ENCODE assay signal across 11 cellular contexts in genomic region chrX:13778916-13779315, GRCh38. TPM values are rescaled to one million over a fixed set of nuclear protein-coding genes. Genes with fewer than 3 reads are reported as not detected.
DNase-seq lines count a peak whose midpoint lies in the region; ATAC-seq and TF ChIP-seq lines count a peak whose summit lies in the region.
"Had no signal": no experiment of that assay in that cellular context is flagged by ENCODE, and none has a peak within 500 bp of the region (broad histone marks: within the 10 kb centered on the region; RNA-seq: fewer than 3 reads in every experiment).

No MANE protein-coding gene starts in this region.

- no peak for TF ChIP-seq CTCF in CD8-positive, alpha-beta T cell (IDR thresholded peaks at IDR 0.05)
- no peak for TF ChIP-seq CTCF in WTC11 (IDR thresholded peaks at IDR 0.05)
- no peak for TF ChIP-seq CTCF in foreskin fibroblast (IDR thresholded peaks at IDR 0.05; ENCODE audit: low read depth, low read length)

- CTCF ChIA-PET in CD8-positive, alpha-beta T cell (lab: Charles Lee): no interaction called here
- CTCF ChIA-PET in WTC11 (lab: Charles Lee): interaction anchor here (2.7 kb wide), 1 partner anchor 15 kb away, joined by 10 read pairs; no protein-coding TSS in a partner anchor

- POLR2A ChIA-PET in CD8-positive, alpha-beta T cell (lab: Charles Lee): interaction anchor here (0.6 kb wide), 1 partner anchor 1367 kb away, joined by 3 read pairs; no protein-coding TSS in a partner anchor
- POLR2A ChIA-PET in WTC11 (lab: Charles Lee): no interaction called here

- H3K4me3 Mint-ChIP-seq in CD8-positive, alpha-beta T cell: no peak overlapping the region
- no peak overlapping the region for H3K4me3 Mint-ChIP-seq in WTC11
- H3K4me3 Mint-ChIP-seq: activated CD8-positive, alpha-beta memory T cell treated with anti-CD3 and anti-CD28 coated beads, Interleukin-2, amount 10 ng/mL, durations not matched to agents 7 days and 5 days had no signal

- H3K27me3 ChIP-seq in CD8-positive, alpha-beta T cell (ENCODE audit: insufficient read depth, low read length): no peaks in the 10 kb centered on the region

- DNase-seq in CD8-positive, alpha-beta T cell: no peak
- DNase-seq in GOT3 (lab: John Stamatoyannopoulos, UW) (peak; percentile 20), WTC11 (ENCODE audit: low spot score) (no peak), foreskin fibroblast (peak; percentile 72 to 81), DMS114 treated with DMSO at 0.1 percent for 48 hours (lab: John Stamatoyannopoulos, UW; ENCODE audit: unreplicated experiment) (no peak), cerebellar cortex (ENCODE audit: low spot score) (no peak), DMS79 treated with DMSO at 0.1 percent for 48 hours (lab: John Stamatoyannopoulos, UW) (no peak)
- DNase-seq: activated CD8-positive, alpha-beta memory T cell treated with anti-CD3 and anti-CD28 coated beads, Interleukin-2, amount 10 ng/mL, durations not matched to agents 7 days and 5 days; DMS79 had no signal

- H3K9me3 Mint-ChIP-seq in CD8-positive, alpha-beta T cell: no peaks in the 10 kb centered on the region
- no peaks in the 10 kb centered on the region for H3K9me3 Mint-ChIP-seq in WTC11

- H3K4me1 ChIP-seq in CD8-positive, alpha-beta T cell (ENCODE audit: insufficient read depth, low read length): no peaks in the 10 kb centered on the region

- no peaks in the 10 kb centered on the region for H3K27me3 Mint-ChIP-seq in CD8-positive, alpha-beta T cell (ENCODE audit: low read depth)
- H3K27me3 Mint-ChIP-seq in WTC11 (ENCODE audit: low read depth): no peaks in the 10 kb centered on the region
- H3K27me3 Mint-ChIP-seq: activated CD8-positive, alpha-beta memory T cell treated with anti-CD3 and anti-CD28 coated beads, Interleukin-2, amount 10 ng/mL, durations not matched to agents 7 days and 5 days had no signal

- intact Hi-C loops in CD8-positive, alpha-beta T cell (cut with DNase I, micrococcal nuclease): no loop called here

- ATAC-seq in CD8-positive, alpha-beta T cell: no peak
- ATAC-seq in WTC11: peak; percentile 67
- no peak for ATAC-seq in HG02588 (IDR thresholded peaks at IDR 0.05; ENCODE audit: unreplicated experiment)
- ATAC-seq: activated CD8-positive, alpha-beta memory T cell treated with anti-CD3 and anti-CD28 coated beads, Interleukin-2, amount 10 ng/mL, durations not matched to agents 7 days and 5 days had no signal

- peaks cover 23% of the 10 kb centered on the region for H3K36me3 Mint-ChIP-seq in CD8-positive, alpha-beta T cell
- peaks cover 49% of the 10 kb centered on the region for H3K36me3 Mint-ChIP-seq in WTC11

- H3K9me3 ChIP-seq in CD8-positive, alpha-beta T cell (ENCODE audit: low read length): no peaks in the 10 kb centered on the region

- H3K36me3 ChIP-seq in CD8-positive, alpha-beta T cell (ENCODE audit: insufficient read depth, low read length): peaks cover 5% of the 10 kb centered on the region

- peak overlapping the region; percentile 45 for H3K27ac Mint-ChIP-seq in CD8-positive, alpha-beta T cell
- no peak overlapping the region; the same call in 1 of the 2 replicates for H3K27ac Mint-ChIP-seq in WTC11
- H3K27ac Mint-ChIP-seq: activated CD8-positive, alpha-beta memory T cell treated with anti-CD3 and anti-CD28 coated beads, Interleukin-2, amount 10 ng/mL, durations not matched to agents 7 days and 5 days had no signal

- no peak overlapping the region for H3K4me3 ChIP-seq in CD8-positive, alpha-beta T cell (ENCODE audit: low read depth, low read length)
- no peak overlapping the region for H3K4me3 ChIP-seq in foreskin fibroblast (ENCODE audit: low read depth in 1 of 2, low read length in 2 of 2)
- H3K4me3 ChIP-seq: SK-N-MC had no signal

- no peaks in the 10 kb centered on the region for H3K4me1 Mint-ChIP-seq in CD8-positive, alpha-beta T cell (ENCODE audit: low read depth)
- peaks cover 20% of the 10 kb centered on the region for H3K4me1 Mint-ChIP-seq in WTC11

- H3K27ac ChIP-seq in CD8-positive, alpha-beta T cell (ENCODE audit: low read depth, low read length): no peak overlapping the region
- H3K27ac ChIP-seq: SK-N-MC had no signal

TF ChIP-seq in WTC11, 78 proteins besides CTCF, POLR2A, EP300 and RAD21:
- TF ChIP-seq NFATC4 (CRISPR knock-in tag; IDR thresholded peaks at IDR 0.05) (no peak), ZNF423 (CRISPR knock-in tag; IDR thresholded peaks at IDR 0.05) (no peak), PRRX2 (CRISPR knock-in tag; IDR thresholded peaks at IDR 0.05) (no peak), IRF2 (CRISPR knock-in tag; IDR thresholded peaks at IDR 0.05; ENCODE audit: borderline replicate concordance, low read depth) (no peak), ZNF396 (CRISPR knock-in tag; IDR thresholded peaks at IDR 0.05; ENCODE audit: borderline replicate concordance) (no peak), HMGXB4 (CRISPR knock-in tag; IDR thresholded peaks at IDR 0.05) (no peak), NFYB (CRISPR knock-in tag; conservative IDR thresholded peaks at IDR 0.05; ENCODE audit: low read depth) (no peak), ZNF671 (CRISPR knock-in tag; IDR thresholded peaks at IDR 0.05) (no peak), EMX1 (CRISPR knock-in tag; IDR thresholded peaks at IDR 0.05) (no peak)
- TF ChIP-seq, protein P1, sequence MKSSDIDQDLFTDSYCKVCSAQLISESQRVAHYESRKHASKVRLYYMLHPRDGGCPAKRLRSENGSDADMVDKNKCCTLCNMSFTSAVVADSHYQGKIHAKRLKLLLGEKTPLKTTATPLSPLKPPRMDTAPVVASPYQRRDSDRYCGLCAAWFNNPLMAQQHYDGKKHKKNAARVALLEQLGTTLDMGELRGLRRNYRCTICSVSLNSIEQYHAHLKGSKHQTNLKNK (CRISPR knock-in tag; IDR thresholded peaks at IDR 0.05): no peak

RNA-seq across cellular contexts. Expression of gene GPM6B, which starts 38.0 kb away (rescaled TPM):
- not detected for total RNA-seq in CD8-positive, alpha-beta T cell
- total RNA-seq in WTC11 (2021): 99.0 to 103 TPM (median 99.8 TPM) in 3 replicates
- total RNA-seq: activated CD8-positive, alpha-beta memory T cell treated with anti-CD3 and anti-CD28 coated beads, Interleukin-2, amount 10 ng/mL, durations not matched to agents 7 days and 5 days had no signal

RNA-seq across cellular contexts. Expression of gene OFD1, which starts 44.4 kb away (rescaled TPM):
- total RNA-seq in CD8-positive, alpha-beta T cell: 10 to 100 TPM; 49.2 to 56.7 TPM
- total RNA-seq in WTC11 (2021): 22.8 to 25.1 TPM (median 23.4 TPM) in 3 replicates

RNA-seq across cellular contexts. Expression of gene TRAPPC2, which starts 44.5 kb away (rescaled TPM):
- total RNA-seq in CD8-positive, alpha-beta T cell: 10 to 100 TPM; 20.5 to 24.6 TPM
- total RNA-seq in WTC11 (2021): 10.2 to 13.9 TPM (median 10.7 TPM) in 3 replicates

Comparison
In these comparisons a context has a peak if more than half of its experiments do, and no peak if none do; other contexts are left out.
1. DNase-seq: peak in GOT3 (single experiment) and foreskin fibroblast (2 of 2); none in CD8-positive, alpha-beta T cell (0 of 7), WTC11 (single experiment), DMS114 treated with DMSO at 0.1 percent for 48 hours (single experiment), cerebellar cortex (single experiment) and DMS79 treated with DMSO at 0.1 percent for 48 hours (single experiment).
2. RNA of gene GPM6B, which starts 38.0 kb away (total RNA-seq): 99.0 to 103 TPM in WTC11; not detected in CD8-positive, alpha-beta T cell; every median in the first group is over 10 times any median in the second.